Comparison of ENCODE assay signal across 13 cellular contexts in genomic region chr1:25565188-25565591, GRCh38. TPM values are rescaled to one million over a fixed set of nuclear protein-coding genes. Genes with fewer than 3 reads are reported as not detected.
DNase-seq lines count a peak whose midpoint lies in the region; ATAC-seq, FAIRE-seq and TF ChIP-seq lines count a peak whose summit lies in the region.
"Had no signal": no experiment of that assay in that cellular context is flagged by ENCODE, and none has a peak within 500 bp of the region (broad histone marks: within the 10 kb centered on the region; RNA-seq: fewer than 3 reads in every experiment).

No MANE protein-coding gene starts in this region.

- FAIRE-seq in G401.6 (lab: Jason Lieb, UNC) (peak; percentile 94), small intestine (lab: Jason Lieb, UNC) (no peak)
- FAIRE-seq: endometrium, H54, keratinocyte had no signal

- DNase-seq in activated CD4-positive, alpha-beta T cell treated with anti-CD3 and anti-CD28 coated beads, Interleukin-2, amount 50 U/mL, for 1 hour, result peak; percentile 38
- peak; percentile 32 for DNase-seq in small intestine
- DNase-seq in testis, result no peak
- DNase-seq in cortex of kidney (lab: John Stamatoyannopoulos, UW), result no peak
- DNase-seq: NCI-H1436 treated with DMSO at 0.1 percent for 48 hours, Peyer's patch had no signal

- 65 to 86% (median 70%) methylated on average over 8 of the region's 8 CpGs for WGBS in small intestine, 3 donors
- 81 to 86% methylated on average over 7 to 8 of the region's 8 CpGs for WGBS in testis, 2 donors

- intact Hi-C loops in testis (cut with DNase I; ENCODE audit: low total_unique reads), result no loop called here

- H3K36me3 ChIP-seq in small intestine (ENCODE audit: control insufficient read depth in 2 of 2, insufficient read depth in 2 of 2, low read length in 2 of 2), result peaks cover 0 to 2% of the 10 kb centered on the region in 2 donors
- no peaks in the 10 kb centered on the region for H3K36me3 ChIP-seq in testis (ENCODE audit: low read depth, missing control alignments)

- H3K4me3 ChIP-seq in small intestine (ENCODE audit: low read depth in 1 of 2, low read length in 2 of 2) (no peak overlapping the region), testis (no peak overlapping the region)
- H3K4me3 ChIP-seq: Peyer's patch had no signal

- H3K27ac ChIP-seq in cingulate gyrus (ENCODE audit: low read depth, low read length) (peak overlapping the region; percentile 93), small intestine (ENCODE audit: low read depth in 1 of 2, low read length in 1 of 2) (peak overlapping the region in 1 of 2 donors; percentile 26), testis (no peak overlapping the region)

- ATAC-seq in GM19455 (IDR thresholded peaks at IDR 0.05; ENCODE audit: unreplicated experiment) (no peak), GM21619 (IDR thresholded peaks at IDR 0.05; ENCODE audit: unreplicated experiment) (no peak)

- TF ChIP-seq CTCF in testis (IDR thresholded peaks at IDR 0.05), result no peak

- TF ChIP-seq POLR2A in testis (IDR thresholded peaks at IDR 0.05), result no peak

- H3K27me3 ChIP-seq in small intestine (ENCODE audit: control insufficient read depth in 2 of 2, insufficient read depth in 2 of 2, low read length in 2 of 2), result no peaks in the 10 kb centered on the region
- no peaks in the 10 kb centered on the region for H3K27me3 ChIP-seq in testis
- H3K27me3 ChIP-seq: Peyer's patch had no signal

- H3K4me1 ChIP-seq in small intestine (ENCODE audit: control insufficient read depth in 2 of 2, insufficient read depth in 1 of 2, low read depth in 1 of 2, low read length in 1 of 2) (peaks cover 10 to 19% of the 10 kb centered on the region in 2 donors), testis (peaks cover 13% of the 10 kb centered on the region)

- no peaks in the 10 kb centered on the region for H3K9me3 ChIP-seq in small intestine (ENCODE audit: control insufficient read depth, low read depth)
- H3K9me3 ChIP-seq in testis, result no peaks in the 10 kb centered on the region
- H3K9me3 ChIP-seq: Peyer's patch had no signal

RNA-seq across cellular contexts. Expression of gene LDLRAP1, which starts 21.8 kb away (rescaled TPM):
- polyA plus RNA-seq in small intestine (10 to 100 TPM in 2 of 3 donors, 1 to 10 TPM in 1; 9.5 to 18.2 (median 13.0) TPM), testis (ENCODE audit: insufficient read depth, low read depth, low replicate concordance) (11.7 TPM)
- total RNA-seq in testis, result 10 to 100 TPM; 16.6 to 19.8 TPM

RNA-seq across cellular contexts. Expression of gene MAN1C1, which starts 51.4 kb away (rescaled TPM):
- polyA plus RNA-seq in small intestine (1 to 10 TPM in 2 of 3 donors, under 1 TPM in 1; 0.67 to 5.4 (median 1.4) TPM), testis (ENCODE audit: insufficient read depth, low read depth, low replicate concordance) (14.8 TPM)
- 10 to 100 TPM; 12.8 to 21.1 TPM for total RNA-seq in testis

Comparison
In these comparisons a context has a peak if more than half of its experiments do, and no peak if none do; other contexts are left out.
1. DNase-seq: peak in activated CD4-positive, alpha-beta T cell treated with anti-CD3 and anti-CD28 coated beads, Interleukin-2, amount 50 U/mL, for 1 hour (single experiment) and small intestine (single experiment); none in testis (single experiment) and cortex of kidney (single experiment).